In genomic region chrX:150192846-150193245, GRCh38 we compare ENCODE assay signal across 21 cellular contexts.
A peak's percentile ranks its signal among the peaks of the same experiment; 100 is the strongest.
DNase-seq lines count a peak whose midpoint lies in the region; ATAC-seq and TF ChIP-seq lines count a peak whose summit lies in the region.
"Had no signal": no experiment of that assay in that cellular context is flagged by ENCODE, and none has a peak within 500 bp of the region (broad histone marks: within the 10 kb centered on the region; RNA-seq: fewer than 3 reads in every experiment).

No MANE protein-coding gene starts in this region.

- H3K27ac ChIP-seq in esophagus muscularis mucosa (replicated peaks in 1 of 4) (no peak overlapping the region), breast epithelium (no peak overlapping the region)
- H3K27ac ChIP-seq: BLaER1, C4-2B had no signal

- no peak for ATAC-seq in omental fat pad (ENCODE audit: low FRiP score)
- ATAC-seq: CD8-positive, alpha-beta T cell; GM12878; GM23338 had no signal

- H3K4me1 Mint-ChIP-seq in glutamatergic neuron (ENCODE audit: low read depth, unreplicated experiment): no peaks in the 10 kb centered on the region
- H3K4me1 Mint-ChIP-seq: B cell; CD4-positive, CD25-positive, alpha-beta regulatory T cell had no signal

- H3K4me3 Mint-ChIP-seq in glutamatergic neuron (ENCODE audit: unreplicated experiment): no peak overlapping the region
- H3K4me3 Mint-ChIP-seq: B cell; CD4-positive, CD25-positive, alpha-beta regulatory T cell; CD8-positive, alpha-beta T cell; GM23338; H9; HFFc6 had no signal

- H3K27me3 Mint-ChIP-seq in glutamatergic neuron (ENCODE audit: unreplicated experiment): no peaks in the 10 kb centered on the region
- H3K27me3 Mint-ChIP-seq: B cell; CD4-positive, CD25-positive, alpha-beta regulatory T cell had no signal

- no peak overlapping the region for H3K27ac Mint-ChIP-seq in glutamatergic neuron (ENCODE audit: unreplicated experiment)
- H3K27ac Mint-ChIP-seq: B cell; CD4-positive, CD25-positive, alpha-beta regulatory T cell; CD8-positive, alpha-beta T cell; GM23338; H9; HFFc6 had no signal

- H3K36me3 ChIP-seq in esophagus muscularis mucosa (no peaks in the 10 kb centered on the region), breast epithelium (no peaks in the 10 kb centered on the region)
- H3K36me3 ChIP-seq: BLaER1 had no signal

- H3K4me3 ChIP-seq in esophagus muscularis mucosa (no peak overlapping the region), breast epithelium (no peak overlapping the region)
- H3K4me3 ChIP-seq: BLaER1, GM12878, GM23338 had no signal

- no peak for TF ChIP-seq CTCF in esophagus muscularis mucosa (IDR thresholded peaks at IDR 0.05)
- TF ChIP-seq CTCF in breast epithelium (IDR thresholded peaks at IDR 0.05): no peak
- no peak for TF ChIP-seq CTCF in omental fat pad (IDR thresholded peaks at IDR 0.05)
- TF ChIP-seq CTCF in glutamatergic neuron (IDR thresholded peaks at IDR 0.05; ENCODE audit: partially characterized antibody, unreplicated experiment): no peak

- TF ChIP-seq POLR2A in esophagus muscularis mucosa (IDR thresholded peaks at IDR 0.05; ENCODE audit: low read depth) (no peak), breast epithelium (IDR thresholded peaks at IDR 0.05) (no peak)

- intact Hi-C loops in esophagus muscularis mucosa (cut with DNase I) (no loop called here), breast epithelium (cut with DNase I; ENCODE audit: low total_unique reads) (no loop called here)

- peak; percentile 33 for DNase-seq in ELR (ENCODE audit: low read depth)
- DNase-seq in HCEC 1CT: peak; percentile 25
- DNase-seq in esophagus muscularis mucosa (ENCODE audit: extremely low spot score): peak; percentile 8
- DNase-seq in iris pigment epithelial cell (ENCODE audit: low read depth): peak; percentile 45
- DNase-seq in breast epithelium (ENCODE audit: low spot score in 2 of 2): no peak
- DNase-seq in omental fat pad (ENCODE audit: low spot score): no peak
- no peak for DNase-seq in stimulated activated CD4-positive, alpha-beta T cell treated with anti-CD3 and anti-CD28 coated beads, Interleukin-4, amount 100 ng/mL, for 4 hours
- no peak for DNase-seq in glutamatergic neuron
- DNase-seq: Caco-2; CD4-positive, CD25-positive, alpha-beta regulatory T cell; CD8-positive, alpha-beta T cell; DMS153; DND-41; GDM1; H9; HFFc6 had no signal

- H3K27me3 ChIP-seq in esophagus muscularis mucosa (no peaks in the 10 kb centered on the region), breast epithelium (peaks cover 0 to 19% of the 10 kb centered on the region in 2 donors)
- H3K27me3 ChIP-seq: BLaER1 had no signal

- H3K4me1 ChIP-seq in esophagus muscularis mucosa (no peaks in the 10 kb centered on the region), breast epithelium (no peaks in the 10 kb centered on the region)
- H3K4me1 ChIP-seq: BLaER1, Caco-2 had no signal

- H3K9me3 Mint-ChIP-seq in glutamatergic neuron (ENCODE audit: unreplicated experiment): no peaks in the 10 kb centered on the region
- H3K9me3 Mint-ChIP-seq: CD4-positive, CD25-positive, alpha-beta regulatory T cell; CD8-positive, alpha-beta T cell; GM23338; HFFc6 had no signal

- 72% methylated on average over 5 of the region's 5 CpGs for WGBS in esophagus muscularis mucosa

- no peaks in the 10 kb centered on the region for H3K9me3 ChIP-seq in esophagus muscularis mucosa
- no peaks in the 10 kb centered on the region for H3K9me3 ChIP-seq in breast epithelium
- H3K9me3 ChIP-seq: BLaER1, Caco-2 had no signal

- TF ChIP-seq EP300 in esophagus muscularis mucosa (IDR thresholded peaks at IDR 0.05): no peak

- no peaks in the 10 kb centered on the region for H3K36me3 Mint-ChIP-seq in glutamatergic neuron (ENCODE audit: unreplicated experiment)
- H3K36me3 Mint-ChIP-seq: CD4-positive, CD25-positive, alpha-beta regulatory T cell; CD8-positive, alpha-beta T cell had no signal

Comparison
In these comparisons a context has a peak if more than half of its experiments do, and no peak if none do; other contexts are left out.
1. DNase-seq: peak in ELR (single experiment), HCEC 1CT (single experiment), esophagus muscularis mucosa (single experiment) and iris pigment epithelial cell (single experiment); none in breast epithelium (0 of 2), omental fat pad (single experiment), stimulated activated CD4-positive, alpha-beta T cell treated with anti-CD3 and anti-CD28 coated beads, Interleukin-4, amount 100 ng/mL, for 4 hours (0 of 2) and glutamatergic neuron (single experiment).